In genomic region chr14:61573748-61574513, GRCh38 we compare ENCODE assay signal across 9 cellular contexts.
DNase-seq lines count a peak whose midpoint lies in the region; ATAC-seq and TF ChIP-seq lines count a peak whose summit lies in the region.
"Had no signal": no experiment of that assay in that cellular context is flagged by ENCODE, and none has a peak within 500 bp of the region (broad histone marks: within the 10 kb centered on the region; RNA-seq: fewer than 3 reads in every experiment).

No MANE protein-coding gene starts in this region.

- 54 to 72% (median 57%) methylated on average over 7 of the region's 7 CpGs for WGBS in adrenal gland, 4 donors
- 59% methylated on average over 7 of the region's 7 CpGs for whole genome bisulfite sequencing in smooth muscle cell (ENCODE audit: low lambda C conversion rate)

- H3K4me3 Mint-ChIP-seq in activated CD4-positive, alpha-beta memory T cell treated with anti-CD3 and anti-CD28 coated beads for 36 hours, result peak overlapping the region; percentile 7
- no peak overlapping the region for H3K4me3 Mint-ChIP-seq in activated CD4-positive, alpha-beta memory T cell treated with anti-CD3 and anti-CD28 coated beads, Interleukin-2, amount 10 ng/mL, durations not matched to agents 7 days and 5 days

- POLR2A ChIA-PET in activated CD4-positive, alpha-beta memory T cell treated with anti-CD3 and anti-CD28 coated beads for 36 hours (lab: Charles Lee), result interaction anchor here (0.9 kb wide), 1 partner anchor 87 kb away, joined by 3 read pairs; no protein-coding TSS in a partner anchor
- POLR2A ChIA-PET in activated CD4-positive, alpha-beta memory T cell treated with anti-CD3 and anti-CD28 coated beads, Interleukin-2, amount 10 ng/mL, durations not matched to agents 7 days and 5 days (lab: Charles Lee), result interaction anchor here (0.7 kb wide), 1 partner anchor 47 kb away, joined by 3 read pairs; no protein-coding TSS in a partner anchor
- POLR2A ChIA-PET in A673 (lab: Charles Lee; ENCODE audit: low non-redundant PET), result no interaction called here

- no peak overlapping the region for H3K4me3 ChIP-seq in adrenal gland
- no peak overlapping the region for H3K4me3 ChIP-seq in smooth muscle cell
- H3K4me3 ChIP-seq in A673 (ENCODE audit: low read depth, low read length, poor library complexity, severe bottlenecking), result no peak overlapping the region
- H3K4me3 ChIP-seq: MG63 had no signal

- H3K36me3 ChIP-seq in adrenal gland (replicated peaks in 1 of 2) (no peaks in the 10 kb centered on the region), smooth muscle cell (ENCODE audit: low read depth) (no peaks in the 10 kb centered on the region), A673 (ENCODE audit: insufficient read depth, low read length, poor library complexity, severe bottlenecking) (no peaks in the 10 kb centered on the region)
- H3K36me3 ChIP-seq: MG63 had no signal

- peak overlapping the region; percentile 49 for H3K27ac Mint-ChIP-seq in activated CD4-positive, alpha-beta memory T cell treated with anti-CD3 and anti-CD28 coated beads for 36 hours
- no peak overlapping the region for H3K27ac Mint-ChIP-seq in activated CD4-positive, alpha-beta memory T cell treated with anti-CD3 and anti-CD28 coated beads, Interleukin-2, amount 10 ng/mL, durations not matched to agents 7 days and 5 days

- no peaks in the 10 kb centered on the region for H3K27me3 Mint-ChIP-seq in activated CD4-positive, alpha-beta memory T cell treated with anti-CD3 and anti-CD28 coated beads for 36 hours
- H3K27me3 Mint-ChIP-seq in activated CD4-positive, alpha-beta memory T cell treated with anti-CD3 and anti-CD28 coated beads, Interleukin-2, amount 10 ng/mL, durations not matched to agents 7 days and 5 days, result peaks cover 67% of the 10 kb centered on the region

- no peak for TF ChIP-seq CTCF in adrenal gland (IDR thresholded peaks at IDR 0.05)
- TF ChIP-seq CTCF in smooth muscle cell (IDR thresholded peaks at IDR 0.05; ENCODE audit: borderline replicate concordance, insufficient read depth, poor library complexity, severe bottlenecking), result no peak
- TF ChIP-seq CTCF in A673 (conservative IDR thresholded peaks at IDR 0.05; ENCODE audit: low read depth, low read length), result no peak

- peaks cover 13 to 37% of the 10 kb centered on the region in 2 donors for H3K4me1 ChIP-seq in adrenal gland (replicated peaks in 1 of 2)
- H3K4me1 ChIP-seq in smooth muscle cell (ENCODE audit: low read depth), result peaks cover 45% of the 10 kb centered on the region
- peaks cover 15% of the 10 kb centered on the region for H3K4me1 ChIP-seq in A673 (ENCODE audit: insufficient read depth, low read length, poor library complexity, severe bottlenecking)

- H3F3A ChIP-seq in smooth muscle cell (ENCODE audit: low read depth), result peaks cover 44% of the 10 kb centered on the region

- no peaks in the 10 kb centered on the region for H3K9me3 ChIP-seq in adrenal gland (replicated peaks in 1 of 3)
- no peaks in the 10 kb centered on the region for H3K9me3 ChIP-seq in smooth muscle cell (replicated peaks; ENCODE audit: low read depth)
- no peaks in the 10 kb centered on the region for H3K9me3 ChIP-seq in A673 (ENCODE audit: low read depth, low read length, poor library complexity, severe bottlenecking)
- H3K9me3 ChIP-seq: MG63 had no signal

- H2AFZ ChIP-seq in smooth muscle cell (ENCODE audit: low read depth), result no peak overlapping the region

- H3K4me2 ChIP-seq in smooth muscle cell, result peak overlapping the region; percentile 40

- peaks cover 58% of the 10 kb centered on the region for H3K4me1 Mint-ChIP-seq in activated CD4-positive, alpha-beta memory T cell treated with anti-CD3 and anti-CD28 coated beads for 36 hours (ENCODE audit: low read depth)
- peaks cover 38% of the 10 kb centered on the region for H3K4me1 Mint-ChIP-seq in activated CD4-positive, alpha-beta memory T cell treated with anti-CD3 and anti-CD28 coated beads, Interleukin-2, amount 10 ng/mL, durations not matched to agents 7 days and 5 days

- no TSS peak for BruUV-seq in A673 (replicated peaks; lab: Mats Ljungman, UMichigan)

- no peaks in the 10 kb centered on the region for H3K36me3 Mint-ChIP-seq in activated CD4-positive, alpha-beta memory T cell treated with anti-CD3 and anti-CD28 coated beads for 36 hours
- peaks cover 6% of the 10 kb centered on the region for H3K36me3 Mint-ChIP-seq in activated CD4-positive, alpha-beta memory T cell treated with anti-CD3 and anti-CD28 coated beads, Interleukin-2, amount 10 ng/mL, durations not matched to agents 7 days and 5 days (ENCODE audit: low read depth)

- no peak for ATAC-seq in GM19452 (IDR thresholded peaks at IDR 0.05; ENCODE audit: unreplicated experiment)
- ATAC-seq in GM18867 (IDR thresholded peaks at IDR 0.05; ENCODE audit: unreplicated experiment), result no peak

- peak overlapping the region in 4 of 5 donors; percentile 51 to 79 (median 70) for H3K27ac ChIP-seq in adrenal gland
- peak overlapping the region; percentile 85 for H3K27ac ChIP-seq in smooth muscle cell (ENCODE audit: low read depth)
- no peak overlapping the region for H3K27ac ChIP-seq in A673 (ENCODE audit: low read depth, low read length, poor library complexity, severe bottlenecking)

- H3K9ac ChIP-seq in smooth muscle cell (ENCODE audit: low read depth), result peak overlapping the region; percentile 14

- H3K27me3 ChIP-seq in adrenal gland (no peaks in the 10 kb centered on the region), smooth muscle cell (ENCODE audit: low read depth) (no peaks in the 10 kb centered on the region), A673 (replicated peaks; ENCODE audit: insufficient read depth, low read depth, low read length, poor library complexity) (no peaks in the 10 kb centered on the region)
- H3K27me3 ChIP-seq: MG63 had no signal

- CTCF ChIA-PET in activated CD4-positive, alpha-beta memory T cell treated with anti-CD3 and anti-CD28 coated beads for 36 hours (lab: Charles Lee), result interaction anchor here (1.1 to 2.5 kb wide), 2 partner anchors 20 to 264 kb away, joined by 3 to 5 read pairs; no protein-coding TSS in a partner anchor
- CTCF ChIA-PET in activated CD4-positive, alpha-beta memory T cell treated with anti-CD3 and anti-CD28 coated beads, Interleukin-2, amount 10 ng/mL, durations not matched to agents 7 days and 5 days (lab: Charles Lee), result interaction anchor here (0.6 kb wide), 1 partner anchor 82 kb away, joined by 3 read pairs; no protein-coding TSS in a partner anchor
- CTCF ChIA-PET in A673 (lab: Charles Lee), result no interaction called here

- no peaks in the 10 kb centered on the region for H4K20me1 ChIP-seq in smooth muscle cell (ENCODE audit: low read depth)

- no peaks in the 10 kb centered on the region for H3K9me3 Mint-ChIP-seq in activated CD4-positive, alpha-beta memory T cell treated with anti-CD3 and anti-CD28 coated beads for 36 hours
- no peaks in the 10 kb centered on the region for H3K9me3 Mint-ChIP-seq in activated CD4-positive, alpha-beta memory T cell treated with anti-CD3 and anti-CD28 coated beads, Interleukin-2, amount 10 ng/mL, durations not matched to agents 7 days and 5 days

- intact Hi-C loops in activated CD4-positive, alpha-beta memory T cell treated with anti-CD3 and anti-CD28 coated beads for 36 hours (cut with micrococcal nuclease), result loop anchor here (1.0 kb wide), 1 partner anchor 20 kb away; no protein-coding TSS in a partner anchor
- intact Hi-C loops in adrenal gland (cut with DNase I), result no loop called here
- intact Hi-C loops in A673 (cut with micrococcal nuclease; ENCODE audit: unreplicated experiment), result no loop called here

- TF ChIP-seq POLR2A in adrenal gland (IDR thresholded peaks at IDR 0.05), result peak in 1 of 2 donors; percentile 5

- H3K79me2 ChIP-seq in smooth muscle cell (ENCODE audit: low read depth), result no peaks in the 10 kb centered on the region

- DNase-seq in activated CD4-positive, alpha-beta memory T cell treated with anti-CD3 and anti-CD28 coated beads for 36 hours, result peak; percentile 52
- DNase-seq in activated CD4-positive, alpha-beta memory T cell treated with anti-CD3 and anti-CD28 coated beads, Interleukin-2, amount 10 ng/mL, durations not matched to agents 7 days and 5 days, result no peak
- DNase-seq in adrenal gland (peak in 1 of 7 donors; percentile 47), glomerular visceral epithelial cell (ENCODE audit: extremely low spot score) (peak; percentile 60), smooth muscle cell (lab: John Stamatoyannopoulos, UW; ENCODE audit: unreplicated experiment) (no peak), A673 (ENCODE audit: low spot score) (no peak)

Comparison
In these comparisons a context has a peak if more than half of its experiments do, and no peak if none do; other contexts are left out.
1. DNase-seq: peak in activated CD4-positive, alpha-beta memory T cell treated with anti-CD3 and anti-CD28 coated beads for 36 hours (single experiment) and glomerular visceral epithelial cell (single experiment); none in activated CD4-positive, alpha-beta memory T cell treated with anti-CD3 and anti-CD28 coated beads, Interleukin-2, amount 10 ng/mL, durations not matched to agents 7 days and 5 days (single experiment), smooth muscle cell (single experiment) and A673 (single experiment).